ENCODE assay signal across 13 cellular contexts in the genomic region with DNA sequence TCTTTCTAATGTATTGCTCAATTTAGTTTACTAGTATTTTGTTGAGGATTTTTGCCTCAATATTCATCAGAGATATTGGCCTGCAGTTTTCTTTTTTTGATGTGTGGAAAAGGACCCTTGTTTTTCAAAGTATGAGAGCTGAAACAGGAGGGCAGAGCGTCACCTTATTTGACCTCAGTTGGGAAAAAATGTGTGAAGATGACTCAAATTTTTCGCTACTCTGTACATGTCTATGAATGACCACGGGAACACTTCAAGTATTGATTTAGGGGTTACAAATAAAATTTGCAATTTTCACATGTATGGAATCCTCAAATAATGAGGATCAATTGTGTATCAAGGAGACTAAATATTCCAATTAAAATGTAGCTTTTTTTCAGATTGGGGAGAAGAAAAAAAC.
A peak's percentile ranks its signal among the peaks of the same experiment; 100 is the strongest.
DNase-seq lines count a peak whose midpoint lies in the region; ATAC-seq and TF ChIP-seq lines count a peak whose summit lies in the region.
"Had no signal": no experiment of that assay in that cellular context is flagged by ENCODE, and none has a peak within 500 bp of the region (broad histone marks: within the 10 kb centered on the region; RNA-seq: fewer than 3 reads in every experiment).

No MANE protein-coding gene starts in this region.

- POLR2A ChIA-PET in WTC11 (lab: Charles Lee), result no interaction called here
- POLR2A ChIA-PET in HEK293T (lab: Yijun Ruan, JAX), result no interaction called here

- H3K4me3 Mint-ChIP-seq in activated naive CD4-positive, alpha-beta T cell treated with anti-CD3 and anti-CD28 coated beads, Interleukin-2, amount 50 U/mL, for 24 hours, result no peak overlapping the region
- H3K4me3 Mint-ChIP-seq in activated naive CD4-positive, alpha-beta T cell treated with anti-CD3 and anti-CD28 coated beads, Interleukin-2, amount 10 ng/mL, durations not matched to agents 7 days and 5 days, result no peak overlapping the region
- H3K4me3 Mint-ChIP-seq in WTC11 (no peak overlapping the region), immature natural killer cell (peak overlapping the region in 4 of 5 donors; percentile 4 to 44 (median 42))
- no peak overlapping the region for H3K4me3 Mint-ChIP-seq in stimulated activated effector memory CD8-positive, alpha-beta T cell treated with anti-CD3 and anti-CD28 coated beads, Interleukin-12 subunit alpha, Interleukin-12 subunit beta, amount 100 ng/mL, for 72 hours
- H3K4me3 Mint-ChIP-seq: B cell; CD8-positive, alpha-beta memory T cell had no signal

- peaks cover 10% of the 10 kb centered on the region for H3K9me3 Mint-ChIP-seq in activated naive CD4-positive, alpha-beta T cell treated with anti-CD3 and anti-CD28 coated beads, Interleukin-2, amount 50 U/mL, for 24 hours
- no peaks in the 10 kb centered on the region for H3K9me3 Mint-ChIP-seq in activated naive CD4-positive, alpha-beta T cell treated with anti-CD3 and anti-CD28 coated beads, Interleukin-2, amount 10 ng/mL, durations not matched to agents 7 days and 5 days
- H3K9me3 Mint-ChIP-seq in WTC11 (peaks cover 13% of the 10 kb centered on the region; the same call in 1 of the 2 replicates), immature natural killer cell (no peaks in the 10 kb centered on the region)
- no peaks in the 10 kb centered on the region for H3K9me3 Mint-ChIP-seq in stimulated activated effector memory CD8-positive, alpha-beta T cell treated with anti-CD3 and anti-CD28 coated beads, Interleukin-12 subunit alpha, Interleukin-12 subunit beta, amount 100 ng/mL, for 72 hours
- H3K9me3 Mint-ChIP-seq: CD8-positive, alpha-beta memory T cell had no signal

- no peaks in the 10 kb centered on the region for H3K27me3 Mint-ChIP-seq in activated naive CD4-positive, alpha-beta T cell treated with anti-CD3 and anti-CD28 coated beads, Interleukin-2, amount 50 U/mL, for 24 hours
- H3K27me3 Mint-ChIP-seq in activated naive CD4-positive, alpha-beta T cell treated with anti-CD3 and anti-CD28 coated beads, Interleukin-2, amount 10 ng/mL, durations not matched to agents 7 days and 5 days, result peaks cover 4% of the 10 kb centered on the region
- H3K27me3 Mint-ChIP-seq in WTC11 (ENCODE audit: low read depth) (no peaks in the 10 kb centered on the region), immature natural killer cell (ENCODE audit: low read depth in 3 of 3) (peaks cover 0 to 1% (median 0%) of the 10 kb centered on the region in 3 donors)
- H3K27me3 Mint-ChIP-seq: B cell; CD8-positive, alpha-beta memory T cell had no signal

- DNase-seq in activated naive CD4-positive, alpha-beta T cell treated with anti-CD3 and anti-CD28 coated beads, Interleukin-2, amount 10 ng/mL, durations not matched to agents 7 days and 5 days, result no peak
- DNase-seq in WTC11 (ENCODE audit: low spot score) (no peak), immature natural killer cell (no peak), HEK293T (ENCODE audit: extremely low spot score) (no peak)
- DNase-seq in stimulated activated effector memory CD8-positive, alpha-beta T cell treated with anti-CD3 and anti-CD28 coated beads, Interleukin-12 subunit alpha, Interleukin-12 subunit beta, amount 100 ng/mL, for 72 hours (ENCODE audit: low spot score in 2 of 2), result no peak
- no peak for DNase-seq in stimulated activated CD4-positive, alpha-beta T cell treated with anti-CD3 and anti-CD28 coated beads, Interleukin-15, amount 100 ng/mL, for 24 hours
- DNase-seq: CD8-positive, alpha-beta memory T cell; COR-L47; DMS 273 treated with DMSO at 0.1 percent for 48 hours; DMS53; GM23248 had no signal

- no peak for TF ChIP-seq CTCF in WTC11 (IDR thresholded peaks at IDR 0.05)

- peaks cover 46% of the 10 kb centered on the region for H3K4me1 Mint-ChIP-seq in activated naive CD4-positive, alpha-beta T cell treated with anti-CD3 and anti-CD28 coated beads, Interleukin-2, amount 50 U/mL, for 24 hours
- peaks cover 1% of the 10 kb centered on the region for H3K4me1 Mint-ChIP-seq in activated naive CD4-positive, alpha-beta T cell treated with anti-CD3 and anti-CD28 coated beads, Interleukin-2, amount 10 ng/mL, durations not matched to agents 7 days and 5 days
- peaks cover 6% of the 10 kb centered on the region for H3K4me1 Mint-ChIP-seq in WTC11
- peaks cover 23 to 28% of the 10 kb centered on the region in 2 donors for H3K4me1 Mint-ChIP-seq in immature natural killer cell
- H3K4me1 Mint-ChIP-seq in stimulated activated effector memory CD8-positive, alpha-beta T cell treated with anti-CD3 and anti-CD28 coated beads, Interleukin-12 subunit alpha, Interleukin-12 subunit beta, amount 100 ng/mL, for 72 hours, result peaks cover 33% of the 10 kb centered on the region

- H3K27ac Mint-ChIP-seq in activated naive CD4-positive, alpha-beta T cell treated with anti-CD3 and anti-CD28 coated beads, Interleukin-2, amount 50 U/mL, for 24 hours, result peak overlapping the region; percentile 8
- no peak overlapping the region for H3K27ac Mint-ChIP-seq in activated naive CD4-positive, alpha-beta T cell treated with anti-CD3 and anti-CD28 coated beads, Interleukin-2, amount 10 ng/mL, durations not matched to agents 7 days and 5 days
- H3K27ac Mint-ChIP-seq in WTC11, result peak overlapping the region; percentile 42; the same call in 1 of the 2 replicates
- peak overlapping the region in 5 of 6 donors; percentile 2 to 56 (median 10) for H3K27ac Mint-ChIP-seq in immature natural killer cell
- H3K27ac Mint-ChIP-seq in stimulated activated effector memory CD8-positive, alpha-beta T cell treated with anti-CD3 and anti-CD28 coated beads, Interleukin-12 subunit alpha, Interleukin-12 subunit beta, amount 100 ng/mL, for 72 hours, result no peak overlapping the region
- H3K27ac Mint-ChIP-seq: B cell had no signal

- ATAC-seq in WTC11, result no peak
- ATAC-seq in stimulated activated effector memory CD8-positive, alpha-beta T cell treated with anti-CD3 and anti-CD28 coated beads, Interleukin-12 subunit alpha, Interleukin-12 subunit beta, amount 100 ng/mL, for 72 hours, result peak; percentile 56

- CTCF ChIA-PET in activated naive CD4-positive, alpha-beta T cell treated with anti-CD3 and anti-CD28 coated beads, Interleukin-2, amount 10 ng/mL, durations not matched to agents 7 days and 5 days (lab: Charles Lee), result interaction anchor here (0.9 kb wide), 1 partner anchor 10 kb away, joined by 3 read pairs; no protein-coding TSS in a partner anchor
- CTCF ChIA-PET in WTC11 (lab: Charles Lee), result no interaction called here
- CTCF ChIA-PET in HEK293T (lab: Yijun Ruan, JAX), result interaction anchor here (0.5 kb wide), 1 partner anchor 319 kb away, joined by 4 read pairs; no protein-coding TSS in a partner anchor

- peaks cover 14% of the 10 kb centered on the region for H3K36me3 Mint-ChIP-seq in activated naive CD4-positive, alpha-beta T cell treated with anti-CD3 and anti-CD28 coated beads, Interleukin-2, amount 50 U/mL, for 24 hours
- H3K36me3 Mint-ChIP-seq in activated naive CD4-positive, alpha-beta T cell treated with anti-CD3 and anti-CD28 coated beads, Interleukin-2, amount 10 ng/mL, durations not matched to agents 7 days and 5 days, result no peaks in the 10 kb centered on the region
- no peaks in the 10 kb centered on the region; the same call in 1 of the 2 replicates for H3K36me3 Mint-ChIP-seq in WTC11
- H3K36me3 Mint-ChIP-seq in immature natural killer cell, result no peaks in the 10 kb centered on the region
- no peaks in the 10 kb centered on the region for H3K36me3 Mint-ChIP-seq in stimulated activated effector memory CD8-positive, alpha-beta T cell treated with anti-CD3 and anti-CD28 coated beads, Interleukin-12 subunit alpha, Interleukin-12 subunit beta, amount 100 ng/mL, for 72 hours

TF ChIP-seq in WTC11, 78 proteins besides CTCF, POLR2A, EP300 and RAD21 (continues in another document):
- no peak for TF ChIP-seq JAZF1 (CRISPR knock-in tag; IDR thresholded peaks at IDR 0.05)
- TF ChIP-seq, protein P1, sequence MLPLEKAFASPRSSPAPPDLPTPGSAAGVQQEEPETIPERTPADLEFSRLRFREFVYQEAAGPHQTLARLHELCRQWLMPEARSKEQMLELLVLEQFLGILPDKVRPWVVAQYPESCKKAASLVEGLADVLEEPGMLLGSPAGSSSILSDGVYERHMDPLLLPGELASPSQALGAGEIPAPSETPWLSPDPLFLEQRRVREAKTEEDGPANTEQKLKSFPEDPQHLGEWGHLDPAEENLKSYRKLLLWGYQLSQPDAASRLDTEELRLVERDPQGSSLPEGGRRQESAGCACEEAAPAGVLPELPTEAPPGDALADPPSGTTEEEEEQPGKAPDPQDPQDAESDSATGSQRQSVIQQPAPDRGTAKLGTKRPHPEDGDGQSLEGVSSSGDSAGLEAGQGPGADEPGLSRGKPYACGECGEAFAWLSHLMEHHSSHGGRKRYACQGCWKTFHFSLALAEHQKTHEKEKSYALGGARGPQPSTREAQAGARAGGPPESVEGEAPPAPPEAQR (CRISPR knock-in tag; IDR thresholded peaks at IDR 0.05), result no peak
- TF ChIP-seq CREB1 (CRISPR knock-in tag; IDR thresholded peaks at IDR 0.05), result no peak
- TF ChIP-seq ELF4 (CRISPR knock-in tag; IDR thresholded peaks at IDR 0.05; ENCODE audit: low read depth), result no peak
- no peak for TF ChIP-seq NFE2L1 (CRISPR knock-in tag; IDR thresholded peaks at IDR 0.05)

TF ChIP-seq in HEK293T, 16 proteins besides CTCF, POLR2A, EP300 and RAD21:
- TF ChIP-seq BHLHE40 (IDR thresholded peaks at IDR 0.05; ENCODE audit: borderline replicate concordance) (no peak), ELF4 (IDR thresholded peaks at IDR 0.05) (no peak), FOXK2 (IDR thresholded peaks at IDR 0.05) (no peak), FOXA1 (IDR thresholded peaks at IDR 0.05) (no peak), HDGF (IDR thresholded peaks at IDR 0.05; ENCODE audit: borderline replicate concordance) (no peak), ZNF384 (IDR thresholded peaks at IDR 0.05) (no peak), SP1 (IDR thresholded peaks at IDR 0.05) (no peak), LEF1 (IDR thresholded peaks at IDR 0.05; ENCODE audit: borderline replicate concordance) (no peak), CTBP1 (IDR thresholded peaks at IDR 0.05; ENCODE audit: borderline replicate concordance) (no peak), NFRKB (IDR thresholded peaks at IDR 0.05) (no peak), FOXM1 (IDR thresholded peaks at IDR 0.05; ENCODE audit: borderline replicate concordance) (no peak), L3MBTL2 (conservative IDR thresholded peaks at IDR 0.05) (no peak), SUZ12 (IDR thresholded peaks at IDR 0.05) (no peak), ARNT (IDR thresholded peaks at IDR 0.05) (no peak), TARDBP (IDR thresholded peaks at IDR 0.05) (no peak)
- TF ChIP-seq, protein P2, sequence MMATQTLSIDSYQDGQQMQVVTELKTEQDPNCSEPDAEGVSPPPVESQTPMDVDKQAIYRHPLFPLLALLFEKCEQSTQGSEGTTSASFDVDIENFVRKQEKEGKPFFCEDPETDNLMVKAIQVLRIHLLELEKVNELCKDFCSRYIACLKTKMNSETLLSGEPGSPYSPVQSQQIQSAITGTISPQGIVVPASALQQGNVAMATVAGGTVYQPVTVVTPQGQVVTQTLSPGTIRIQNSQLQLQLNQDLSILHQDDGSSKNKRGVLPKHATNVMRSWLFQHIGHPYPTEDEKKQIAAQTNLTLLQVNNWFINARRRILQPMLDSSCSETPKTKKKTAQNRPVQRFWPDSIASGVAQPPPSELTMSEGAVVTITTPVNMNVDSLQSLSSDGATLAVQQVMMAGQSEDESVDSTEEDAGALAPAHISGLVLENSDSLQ (IDR thresholded peaks at IDR 0.05), result no peak
TF ChIP-seq in HEK293T: peak in this region for 0.

Comparison
In these comparisons a context has a peak if more than half of its experiments do, and no peak if none do; other contexts are left out.
1. H3K27ac Mint-ChIP-seq: peak in activated naive CD4-positive, alpha-beta T cell treated with anti-CD3 and anti-CD28 coated beads, Interleukin-2, amount 50 U/mL, for 24 hours (single experiment), WTC11 (single experiment) and immature natural killer cell (5 of 6); none in activated naive CD4-positive, alpha-beta T cell treated with anti-CD3 and anti-CD28 coated beads, Interleukin-2, amount 10 ng/mL, durations not matched to agents 7 days and 5 days (single experiment) and stimulated activated effector memory CD8-positive, alpha-beta T cell treated with anti-CD3 and anti-CD28 coated beads, Interleukin-12 subunit alpha, Interleukin-12 subunit beta, amount 100 ng/mL, for 72 hours (single experiment).
2. H3K4me3 Mint-ChIP-seq: peak in immature natural killer cell (4 of 5); none in activated naive CD4-positive, alpha-beta T cell treated with anti-CD3 and anti-CD28 coated beads, Interleukin-2, amount 50 U/mL, for 24 hours (single experiment), activated naive CD4-positive, alpha-beta T cell treated with anti-CD3 and anti-CD28 coated beads, Interleukin-2, amount 10 ng/mL, durations not matched to agents 7 days and 5 days (single experiment), WTC11 (single experiment) and stimulated activated effector memory CD8-positive, alpha-beta T cell treated with anti-CD3 and anti-CD28 coated beads, Interleukin-12 subunit alpha, Interleukin-12 subunit beta, amount 100 ng/mL, for 72 hours (single experiment).